In genomic region chr2:236642125-236642524, GRCh38 we compare ENCODE assay signal across 1 cellular context.
TF ChIP-seq lines count a peak whose summit lies in the region.

No MANE protein-coding gene starts in this region.

TF ChIP-seq in GM23338, 12 proteins besides CTCF, POLR2A, EP300 and RAD21 (continued from another document):
- TF ChIP-seq ZNF462 (CRISPR knock-in tag; IDR thresholded peaks at IDR 0.05) = no peak
- no peak for TF ChIP-seq EZH2phosphoT487 (IDR thresholded peaks at IDR 0.05; ENCODE audit: unreplicated experiment)
- no peak for TF ChIP-seq ZNF331 (CRISPR knock-in tag; IDR thresholded peaks at IDR 0.05; ENCODE audit: low read depth)
- TF ChIP-seq POLR2AphosphoS5 (IDR thresholded peaks at IDR 0.05; ENCODE audit: low read depth) = no peak
